1 cellular context compared by ENCODE assay signal in genomic region chr20:2508631-2509467, GRCh38.
TF ChIP-seq lines count a peak whose summit lies in the region.

Gene ZNF343, minus strand, starts transcription at chr20:2508915. Its CDS starts 15,020 bp downstream, at chr20:2493895.

TF ChIP-seq in K562, 482 proteins besides CTCF, POLR2A, EP300 and RAD21 (continued from another document and continues in another):
- TF ChIP-seq ZBTB5 (IDR thresholded peaks at IDR 0.05) (no peak), NRF1 (conservative IDR thresholded peaks at IDR 0.05 in 1 of 2, IDR thresholded peaks at IDR 0.05 in 1 of 2) (peak; percentile 33 to 42), POLR2G (IDR thresholded peaks at IDR 0.05; ENCODE audit: low read depth, low read length) (peak; percentile 79), AFF1 (IDR thresholded peaks at IDR 0.05; ENCODE audit: low read depth in 1 of 2, partially characterized antibody in 2 of 2) (peak in 1 of 2 experiments; percentile 96), HDAC1 (IDR thresholded peaks at IDR 0.05) (0 out of 4 replicates have a peak, but pooled peaks of 1 of the 2 experiments have one; percentile 28), EP400 (IDR thresholded peaks at IDR 0.05) (peak; percentile 55; the same call in 1 of the 2 replicates), TFAP4 (CRISPR knock-in tag; IDR thresholded peaks at IDR 0.05; ENCODE audit: borderline replicate concordance) (peak; percentile 75; the same call in 1 of the 2 replicates), TARDBP (IDR thresholded peaks at IDR 0.05) (no peak), NR1H2 (CRISPR knock-in tag; IDR thresholded peaks at IDR 0.05) (0 out of 2 replicates have a peak, but pooled peaks have one; percentile 30), RBBP5 (IDR thresholded peaks at IDR 0.05; ENCODE audit: borderline replicate concordance, insufficient read depth, low read length, poor library complexity, severe bottlenecking) (peak; percentile 44), ETV1 (tag; conservative IDR thresholded peaks at IDR 0.05; ENCODE audit: low read depth) (peak; percentile 34; the same call in 1 of the 2 replicates), NFRKB (IDR thresholded peaks at IDR 0.05; ENCODE audit: low read depth) (0 out of 2 replicates have a peak, but pooled peaks have one; percentile 12), GABPA (tag; conservative IDR thresholded peaks at IDR 0.05; ENCODE audit: low read depth) (peak; percentile 98), SOX6 (IDR thresholded peaks at IDR 0.05) (no peak), ZFP1 (CRISPR knock-in tag; IDR thresholded peaks at IDR 0.05) (no peak), UBTF (IDR thresholded peaks at IDR 0.05; ENCODE audit: borderline replicate concordance in 1 of 2, low read depth in 2 of 2, low read length in 2 of 2) (0 out of 4 replicates have a peak, but pooled peaks of 1 of the 2 experiments have one; percentile 17), ZBTB26 (CRISPR knock-in tag; IDR thresholded peaks at IDR 0.05) (no peak), BHLHE40 (IDR thresholded peaks at IDR 0.05; ENCODE audit: low read length) (0 out of 2 replicates have a peak, but pooled peaks have one; percentile 4), ASH1L (IDR thresholded peaks at IDR 0.05; ENCODE audit: borderline replicate concordance, low read depth, partially characterized antibody) (peak; percentile 61), PBX2 (CRISPR knock-in tag; IDR thresholded peaks at IDR 0.05; ENCODE audit: low read depth) (no peak), PBX2 (tag; conservative IDR thresholded peaks at IDR 0.05; ENCODE audit: low read depth) (peak; percentile 68), MNT (conservative IDR thresholded peaks at IDR 0.05) (peak in 1 of 2 experiments; percentile 64; a peak in 2 of 4 replicates), MAZ (CRISPR knock-in tag; conservative IDR thresholded peaks at IDR 0.05 in 1 of 2, IDR thresholded peaks at IDR 0.05 in 1 of 2) (0 out of 4 replicates have a peak, but pooled peaks of 1 of the 2 experiments have one; percentile 12), CREB3 (tag; conservative IDR thresholded peaks at IDR 0.05; ENCODE audit: low read depth) (0 out of 2 replicates have a peak, but pooled peaks have one; percentile 45), HDGF (IDR thresholded peaks at IDR 0.05) (no peak), FUS (optimal IDR thresholded peaks at IDR 0.05; ENCODE audit: low read depth, low read length) (no peak), SAP30 (IDR thresholded peaks at IDR 0.05; ENCODE audit: borderline replicate concordance, insufficient read depth, low read depth, low read length, poor library complexity, severe bottlenecking) (peak; percentile 69), LCOR (CRISPR knock-in tag; IDR thresholded peaks at IDR 0.05) (peak; percentile 68), ZNF174 (CRISPR knock-in tag; IDR thresholded peaks at IDR 0.05) (no peak), TEAD1 (CRISPR knock-in tag; IDR thresholded peaks at IDR 0.05) (peak in 1 of 2 experiments; percentile 63; a peak in 1 of 4 replicates), MYBL2 (IDR thresholded peaks at IDR 0.05; ENCODE audit: low read depth) (no peak), MYBL2 (CRISPR knock-in tag; IDR thresholded peaks at IDR 0.05; ENCODE audit: borderline replicate concordance) (no peak), HNRNPK (IDR thresholded peaks at IDR 0.05; ENCODE audit: low read depth, low read length, poor library complexity, severe bottlenecking) (no peak), SIX5 (IDR thresholded peaks at IDR 0.05; ENCODE audit: borderline replicate concordance in 1 of 2, insufficient read depth in 1 of 2, low read depth in 1 of 2, low read length in 2 of 2) (peak; percentile 69 to 84; a peak in 3 of 4 replicates), ZNF143 (CRISPR knock-in tag; IDR thresholded peaks at IDR 0.05) (peak; percentile 93), CREB1 (IDR thresholded peaks at IDR 0.05) (no peak), CREB1 (CRISPR knock-in tag; IDR thresholded peaks at IDR 0.05) (peak; percentile 51; the same call in 1 of the 2 replicates)
